ENCODE assay signal across 11 cellular contexts in genomic region chr1:160124709-160125478, GRCh38. TPM values are rescaled to one million over a fixed set of nuclear protein-coding genes. Genes with fewer than 3 reads are reported as not detected.
DNase-seq lines count a peak whose midpoint lies in the region; ATAC-seq, FAIRE-seq and TF ChIP-seq lines count a peak whose summit lies in the region.
"Had no signal": no experiment of that assay in that cellular context is flagged by ENCODE, and none has a peak within 500 bp of the region (broad histone marks: within the 10 kb centered on the region; RNA-seq: fewer than 3 reads in every experiment).

No MANE protein-coding gene starts in this region.

- H3K27me3 ChIP-seq in SK-N-SH (ENCODE audit: insufficient read depth) (no peaks in the 10 kb centered on the region), skeletal muscle tissue (ENCODE audit: control insufficient read depth in 3 of 3, insufficient read depth in 3 of 3, low read length in 3 of 3) (no peaks in the 10 kb centered on the region), A673 (replicated peaks; ENCODE audit: insufficient read depth, low read depth, low read length, poor library complexity) (no peaks in the 10 kb centered on the region)

- POLR2A ChIA-PET in SK-N-SH (lab: Yijun Ruan, JAX) (no interaction called here), A673 (lab: Charles Lee; ENCODE audit: low non-redundant PET) (no interaction called here)

- no peak for TF ChIP-seq EP300 in SK-N-SH (IDR thresholded peaks at IDR 0.05; ENCODE audit: borderline replicate concordance in 1 of 2, low read depth in 1 of 2, low read length in 1 of 2)

- no peaks in the 10 kb centered on the region for H3K36me3 ChIP-seq in SK-N-SH (replicated peaks in 1 of 2; ENCODE audit: control insufficient read depth in 1 of 2, insufficient read depth in 2 of 2, low read length in 1 of 2)
- H3K36me3 ChIP-seq in skeletal muscle tissue (ENCODE audit: control insufficient read depth in 3 of 3, insufficient read depth in 3 of 3, low read length in 3 of 3), result peaks cover 58 to 71% (median 69%) of the 10 kb centered on the region in 3 donors
- no peaks in the 10 kb centered on the region for H3K36me3 ChIP-seq in A673 (ENCODE audit: insufficient read depth, low read length, poor library complexity, severe bottlenecking)

- no peak for TF ChIP-seq POLR2A in H54 (IDR thresholded peaks at IDR 0.05; ENCODE audit: low read depth, low read length)

- no peaks in the 10 kb centered on the region for H3K9me2 ChIP-seq in SK-N-SH

- H3K9me3 ChIP-seq in SK-N-SH (no peaks in the 10 kb centered on the region), skeletal muscle tissue (ENCODE audit: control insufficient read depth in 3 of 3, low read length in 3 of 3) (no peaks in the 10 kb centered on the region), A673 (ENCODE audit: low read depth, low read length, poor library complexity, severe bottlenecking) (no peaks in the 10 kb centered on the region)

- H3F3A ChIP-seq in SK-N-SH (replicated peaks; ENCODE audit: insufficient read depth), result no peaks in the 10 kb centered on the region

- H3K27ac ChIP-seq in SK-N-SH (ENCODE audit: low read depth in 2 of 2, low read length in 1 of 2), result no peak overlapping the region
- peak overlapping the region; percentile 96 for H3K27ac ChIP-seq in skeletal muscle tissue (ENCODE audit: low read depth, low read length)
- H3K27ac ChIP-seq in A673 (ENCODE audit: low read depth, low read length, poor library complexity, severe bottlenecking), result no peak overlapping the region
- no peak overlapping the region for H3K27ac ChIP-seq in caudate nucleus (ENCODE audit: low read depth, low read length)

- H3K4me1 ChIP-seq in SK-N-SH (ENCODE audit: control insufficient read depth in 1 of 2, insufficient read depth in 2 of 2, low read depth in 1 of 2, low read length in 1 of 2), result peaks cover 0 to 8% of the 10 kb centered on the region in 2 experiments; a peak in 1 of 4 replicates
- peaks cover 90 to 96% (median 94%) of the 10 kb centered on the region in 3 donors for H3K4me1 ChIP-seq in skeletal muscle tissue (ENCODE audit: control insufficient read depth in 3 of 3, insufficient read depth in 3 of 3, low read length in 3 of 3)
- no peaks in the 10 kb centered on the region for H3K4me1 ChIP-seq in A673 (ENCODE audit: insufficient read depth, low read length, poor library complexity, severe bottlenecking)

- H3K9ac ChIP-seq in SK-N-SH (no peak overlapping the region), skeletal muscle tissue (ENCODE audit: low read depth in 1 of 3, low read length in 3 of 3) (peak overlapping the region; percentile 55 to 72 (median 70))

- no peaks in the 10 kb centered on the region for H4K20me1 ChIP-seq in SK-N-SH (ENCODE audit: insufficient read depth)

- H2AFZ ChIP-seq in SK-N-SH (ENCODE audit: low read depth), result no peak overlapping the region

- no peaks in the 10 kb centered on the region for H3K79me2 ChIP-seq in SK-N-SH (ENCODE audit: insufficient read depth)

- DNase-seq in H54 (ENCODE audit: insufficient read length, low spot score), result peak; percentile 91
- no peak for DNase-seq in SK-N-SH
- DNase-seq in foreskin melanocyte, result peak; percentile 49
- DNase-seq in D721Med (ENCODE audit: insufficient read length, low spot score), result no peak
- DNase-seq in A673 (ENCODE audit: low spot score), result no peak
- DNase-seq in caudate nucleus (lab: John Stamatoyannopoulos, UW), result no peak
- DNase-seq: head of caudate nucleus, NCI-H748 treated with DMSO at 0.1 percent for 48 hours had no signal

- WGBS in SK-N-SH (ENCODE audit: low lambda C conversion rate), result 51% methylated on average over 8 of the region's 8 CpGs

- BruUV-seq in A673 (replicated peaks; lab: Mats Ljungman, UMichigan), result no TSS peak

- no peak for ATAC-seq in HG02970 (IDR thresholded peaks at IDR 0.05; ENCODE audit: low FRiP score, unreplicated experiment)
- ATAC-seq: GM12878 had no signal

- TF ChIP-seq CTCF in SK-N-SH (IDR thresholded peaks at IDR 0.05) (no peak; the same call in 1 of the 2 replicates), D721Med (IDR thresholded peaks at IDR 0.05; ENCODE audit: insufficient read depth, missing control alignments) (no peak), A673 (conservative IDR thresholded peaks at IDR 0.05; ENCODE audit: low read depth, low read length) (no peak)

- TF ChIP-seq RAD21 in SK-N-SH (IDR thresholded peaks at IDR 0.05; ENCODE audit: low read length), result no peak

- H3K4me3 ChIP-seq in SK-N-SH (ENCODE audit: low read depth in 2 of 2, low read length in 1 of 2) (no peak overlapping the region), skeletal muscle tissue (ENCODE audit: low read length in 3 of 3) (peak overlapping the region; percentile 35 to 54 (median 45)), A673 (ENCODE audit: low read depth, low read length, poor library complexity, severe bottlenecking) (no peak overlapping the region)
- H3K4me3 ChIP-seq: GM12878 had no signal

- peak; percentile 75 for FAIRE-seq in H54 (lab: Jason Lieb, UNC)
- no peak for FAIRE-seq in D721Med (lab: Jason Lieb, UNC)
- FAIRE-seq: GM12878 had no signal

- no peak overlapping the region for H3K4me2 ChIP-seq in SK-N-SH

- intact Hi-C loops in A673 (cut with micrococcal nuclease; ENCODE audit: unreplicated experiment), result no loop called here

- CTCF ChIA-PET in SK-N-SH (lab: Yijun Ruan, JAX), result interaction anchor here (0.7 to 1.6 kb wide), 4 partner anchors 23 to 252 kb away, joined by 3 read pairs; no protein-coding TSS in a partner anchor
- CTCF ChIA-PET in A673 (lab: Charles Lee), result interaction anchor here (0.7 to 1.1 kb wide), 2 partner anchors 127 to 207 kb away, joined by 3 read pairs; no protein-coding TSS in a partner anchor

TF ChIP-seq in SK-N-SH, 30 proteins besides CTCF, POLR2A, EP300 and RAD21:
- TF ChIP-seq REST (IDR thresholded peaks at IDR 0.05; ENCODE audit: low read depth, low read length) (no peak), GABPA (IDR thresholded peaks at IDR 0.05; ENCODE audit: low read depth) (no peak), RXRA (IDR thresholded peaks at IDR 0.05; ENCODE audit: borderline replicate concordance, low read depth) (no peak), JUND (IDR thresholded peaks at IDR 0.05) (peak; percentile 33; the same call in 1 of the 2 replicates), PBX3 (IDR thresholded peaks at IDR 0.05) (peak; percentile 65)

RNA-seq across cellular contexts. Expression of gene ATP1A2, which starts 9.3 kb away (rescaled TPM):
- 0.07 and 0.10 TPM in 2 replicates for polyA plus RNA-seq in SK-N-SH (2012; rRNA removed)
- 0.01 TPM in 1 of 2 replicates, not detected in the other for polyA plus RNA-seq in SK-N-SH (2012; cell fraction: cytosol; rRNA removed)
- 0.06 and 0.07 TPM in 2 replicates for polyA plus RNA-seq in SK-N-SH (2012; cell fraction: nucleus; rRNA removed)
- 38.1 TPM for total RNA-seq in skeletal muscle tissue
- total RNA-seq in A673 (2021), result not detected in 2 replicates
- total RNA-seq: GM12878 had no signal

RNA-seq across cellular contexts. Expression of gene IGSF8, which starts 26.5 kb away (rescaled TPM):
- polyA plus RNA-seq in SK-N-SH (2012; rRNA removed), result 67.9 and 70.7 TPM in 2 replicates
- polyA plus RNA-seq in SK-N-SH (2012; cell fraction: cytosol; rRNA removed), result 25.4 and 43.9 TPM in 2 replicates
- 92.0 and 109 TPM in 2 replicates for polyA plus RNA-seq in SK-N-SH (2012; cell fraction: nucleus; rRNA removed)
- total RNA-seq in skeletal muscle tissue (11.5 TPM), A673 (2021) (14.0 and 18.1 TPM in 2 replicates)

RNA-seq across cellular contexts. Expression of gene ATP1A4, which starts 26.5 kb away (rescaled TPM):
- not detected in 2 replicates for polyA plus RNA-seq in SK-N-SH (2012; rRNA removed)
- not detected in 2 replicates for polyA plus RNA-seq in SK-N-SH (2012; cell fraction: cytosol; rRNA removed)
- 0.02 TPM in 2 replicates for polyA plus RNA-seq in SK-N-SH (2012; cell fraction: nucleus; rRNA removed)
- under 0.01 TPM for total RNA-seq in skeletal muscle tissue
- total RNA-seq in A673 (2021), result not detected in 2 replicates

RNA-seq across cellular contexts. Expression of gene KCNJ9, which starts 43.6 kb away (rescaled TPM):
- 0.02 and 0.05 TPM in 2 replicates for polyA plus RNA-seq in SK-N-SH (2012; rRNA removed)
- 0.01 and 0.03 TPM in 2 replicates for polyA plus RNA-seq in SK-N-SH (2012; cell fraction: cytosol; rRNA removed)
- polyA plus RNA-seq in SK-N-SH (2012; cell fraction: nucleus; rRNA removed), result 0.01 TPM in 1 of 2 replicates, not detected in the other
- total RNA-seq in skeletal muscle tissue, result not detected
- total RNA-seq in A673 (2021), result not detected in 2 replicates
- total RNA-seq: GM12878 had no signal

RNA-seq across cellular contexts. Expression of gene KCNJ10, which starts 54.9 kb away (rescaled TPM):
- polyA plus RNA-seq in SK-N-SH (2012; rRNA removed), result 0.03 TPM in 1 of 2 replicates, not detected in the other
- polyA plus RNA-seq in SK-N-SH (2012; cell fraction: cytosol; rRNA removed), result not detected in 2 replicates
- polyA plus RNA-seq in SK-N-SH (2012; cell fraction: nucleus; rRNA removed), result not detected in 2 replicates
- total RNA-seq in skeletal muscle tissue, result 0.52 TPM
- total RNA-seq in A673 (2021), result not detected in 2 replicates

Comparison
In these comparisons a context has a peak if more than half of its experiments do, and no peak if none do; other contexts are left out.
1. DNase-seq: peak in H54 (single experiment) and foreskin melanocyte (single experiment); none in SK-N-SH (single experiment), D721Med (single experiment), A673 (single experiment) and caudate nucleus (0 of 61).
2. H3K4me3 ChIP-seq: peak in skeletal muscle tissue (3 of 3); none in SK-N-SH (0 of 2) and A673 (single experiment).
3. RNA of gene ATP1A2, which starts 9.3 kb away (total RNA-seq): 38.1 TPM in skeletal muscle tissue (single experiment); not detected in A673; every median in the first group is over 10 times any median in the second.